ENCODE assay signal across 1 cellular context in the genomic region with DNA sequence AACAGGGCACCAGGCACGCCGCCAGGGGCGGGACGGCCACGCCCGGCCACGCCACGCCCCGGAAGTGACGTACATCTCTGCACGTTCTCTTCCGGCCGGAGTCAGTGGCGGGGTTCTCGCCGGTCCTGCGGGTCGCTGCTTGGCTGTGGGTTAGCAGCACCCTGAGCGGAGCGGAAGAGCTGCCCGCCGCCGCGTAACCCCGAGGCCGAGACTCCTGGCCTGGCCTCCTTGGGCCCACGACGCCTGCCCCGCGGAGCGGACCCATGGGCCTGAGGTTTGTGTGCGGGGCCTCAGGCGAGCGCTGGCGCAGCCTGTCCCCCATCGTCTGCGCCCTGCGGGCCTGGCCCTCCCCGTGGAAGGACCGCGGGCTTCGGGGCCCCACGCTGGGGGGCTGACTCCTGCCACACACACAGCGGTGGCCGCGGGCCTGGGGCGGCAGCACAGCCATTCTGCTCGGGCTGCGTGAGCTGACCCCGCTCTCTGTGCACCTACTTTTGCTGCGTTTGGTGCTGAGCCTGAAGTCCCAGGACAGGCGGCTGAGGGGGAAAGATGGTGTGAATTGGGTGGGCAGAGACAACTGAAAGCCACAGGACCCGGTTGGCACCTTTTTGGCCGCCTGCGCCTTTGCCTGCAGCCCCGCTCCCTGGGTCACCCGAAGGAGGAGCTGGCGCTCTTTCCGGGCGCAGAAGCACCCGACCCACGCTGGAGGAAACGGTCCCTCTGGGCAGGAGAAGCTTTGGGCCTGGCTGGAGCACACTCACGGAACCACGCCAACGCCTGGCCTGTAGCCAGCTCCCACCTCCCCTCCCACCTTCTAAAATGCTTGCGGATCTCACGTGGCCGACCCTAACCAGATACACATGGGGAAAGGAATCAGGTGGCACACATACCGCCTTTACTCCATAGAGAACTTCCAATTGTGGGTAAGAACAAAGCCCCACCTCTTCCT.
TF ChIP-seq lines count a peak whose summit lies in the region.

No MANE protein-coding gene starts in this region.

TF ChIP-seq in H1, 55 proteins besides CTCF, POLR2A, EP300 and RAD21 (continued from another document):
- TF ChIP-seq SAP30 (IDR thresholded peaks at IDR 0.05; ENCODE audit: insufficient read depth, insufficient replicate concordance, low read length): no peak
- no peak for TF ChIP-seq CTBP2 (IDR thresholded peaks at IDR 0.05; ENCODE audit: borderline replicate concordance, insufficient read depth, insufficient read length, low read length)
